Comparison of ENCODE assay signal across 1 cellular context in genomic region chr1:61080408-61081134, GRCh38.
TF ChIP-seq lines count a peak whose summit lies in the region.

No MANE protein-coding gene starts in this region.

TF ChIP-seq in K562, 482 proteins besides CTCF, POLR2A, EP300 and RAD21 (continued from another document):
- TF ChIP-seq REST (CRISPR knock-in tag; IDR thresholded peaks at IDR 0.05; ENCODE audit: low read depth) (no peak), NCOR1 (IDR thresholded peaks at IDR 0.05) (no peak), CHD2 (IDR thresholded peaks at IDR 0.05; ENCODE audit: low read depth, low read length) (no peak), HSF4 (CRISPR knock-in tag; IDR thresholded peaks at IDR 0.05; ENCODE audit: borderline replicate concordance) (no peak), TFAM (CRISPR knock-in tag; conservative IDR thresholded peaks at IDR 0.05) (no peak), ZNF695 (CRISPR knock-in tag; IDR thresholded peaks at IDR 0.05) (no peak), MBD1 (CRISPR knock-in tag; IDR thresholded peaks at IDR 0.05) (no peak), TEAD1 (CRISPR knock-in tag; IDR thresholded peaks at IDR 0.05) (no peak), SAP30 (IDR thresholded peaks at IDR 0.05; ENCODE audit: borderline replicate concordance, insufficient read depth, low read depth, low read length, poor library complexity, severe bottlenecking) (no peak), ETV5 (CRISPR knock-in tag; IDR thresholded peaks at IDR 0.05; ENCODE audit: low read depth) (no peak), POLR3G (IDR thresholded peaks at IDR 0.05; ENCODE audit: extremely low read depth, insufficient read length, insufficient replicate concordance) (no peak), ZFP1 (CRISPR knock-in tag; IDR thresholded peaks at IDR 0.05) (no peak), L3MBTL2 (IDR thresholded peaks at IDR 0.05) (no peak), ZNF444 (CRISPR knock-in tag; IDR thresholded peaks at IDR 0.05) (no peak), FOSL1 (tag; conservative IDR thresholded peaks at IDR 0.05) (0 out of 2 replicates have a peak, but pooled peaks have one; percentile 5), ZNF57 (CRISPR knock-in tag; IDR thresholded peaks at IDR 0.05) (no peak), NCOA4 (IDR thresholded peaks at IDR 0.05; ENCODE audit: partially characterized antibody) (no peak), MAZ (CRISPR knock-in tag; conservative IDR thresholded peaks at IDR 0.05 in 1 of 2, IDR thresholded peaks at IDR 0.05 in 1 of 2) (no peak)
- TF ChIP-seq, protein P1, sequence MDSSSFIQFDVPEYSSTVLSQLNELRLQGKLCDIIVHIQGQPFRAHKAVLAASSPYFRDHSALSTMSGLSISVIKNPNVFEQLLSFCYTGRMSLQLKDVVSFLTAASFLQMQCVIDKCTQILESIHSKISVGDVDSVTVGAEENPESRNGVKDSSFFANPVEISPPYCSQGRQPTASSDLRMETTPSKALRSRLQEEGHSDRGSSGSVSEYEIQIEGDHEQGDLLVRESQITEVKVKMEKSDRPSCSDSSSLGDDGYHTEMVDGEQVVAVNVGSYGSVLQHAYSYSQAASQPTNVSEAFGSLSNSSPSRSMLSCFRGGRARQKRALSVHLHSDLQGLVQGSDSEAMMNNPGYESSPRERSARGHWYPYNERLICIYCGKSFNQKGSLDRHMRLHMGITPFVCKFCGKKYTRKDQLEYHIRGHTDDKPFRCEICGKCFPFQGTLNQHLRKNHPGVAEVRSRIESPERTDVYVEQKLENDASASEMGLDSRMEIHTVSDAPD (CRISPR knock-in tag; IDR thresholded peaks at IDR 0.05) = no peak
- TF ChIP-seq, protein P2, sequence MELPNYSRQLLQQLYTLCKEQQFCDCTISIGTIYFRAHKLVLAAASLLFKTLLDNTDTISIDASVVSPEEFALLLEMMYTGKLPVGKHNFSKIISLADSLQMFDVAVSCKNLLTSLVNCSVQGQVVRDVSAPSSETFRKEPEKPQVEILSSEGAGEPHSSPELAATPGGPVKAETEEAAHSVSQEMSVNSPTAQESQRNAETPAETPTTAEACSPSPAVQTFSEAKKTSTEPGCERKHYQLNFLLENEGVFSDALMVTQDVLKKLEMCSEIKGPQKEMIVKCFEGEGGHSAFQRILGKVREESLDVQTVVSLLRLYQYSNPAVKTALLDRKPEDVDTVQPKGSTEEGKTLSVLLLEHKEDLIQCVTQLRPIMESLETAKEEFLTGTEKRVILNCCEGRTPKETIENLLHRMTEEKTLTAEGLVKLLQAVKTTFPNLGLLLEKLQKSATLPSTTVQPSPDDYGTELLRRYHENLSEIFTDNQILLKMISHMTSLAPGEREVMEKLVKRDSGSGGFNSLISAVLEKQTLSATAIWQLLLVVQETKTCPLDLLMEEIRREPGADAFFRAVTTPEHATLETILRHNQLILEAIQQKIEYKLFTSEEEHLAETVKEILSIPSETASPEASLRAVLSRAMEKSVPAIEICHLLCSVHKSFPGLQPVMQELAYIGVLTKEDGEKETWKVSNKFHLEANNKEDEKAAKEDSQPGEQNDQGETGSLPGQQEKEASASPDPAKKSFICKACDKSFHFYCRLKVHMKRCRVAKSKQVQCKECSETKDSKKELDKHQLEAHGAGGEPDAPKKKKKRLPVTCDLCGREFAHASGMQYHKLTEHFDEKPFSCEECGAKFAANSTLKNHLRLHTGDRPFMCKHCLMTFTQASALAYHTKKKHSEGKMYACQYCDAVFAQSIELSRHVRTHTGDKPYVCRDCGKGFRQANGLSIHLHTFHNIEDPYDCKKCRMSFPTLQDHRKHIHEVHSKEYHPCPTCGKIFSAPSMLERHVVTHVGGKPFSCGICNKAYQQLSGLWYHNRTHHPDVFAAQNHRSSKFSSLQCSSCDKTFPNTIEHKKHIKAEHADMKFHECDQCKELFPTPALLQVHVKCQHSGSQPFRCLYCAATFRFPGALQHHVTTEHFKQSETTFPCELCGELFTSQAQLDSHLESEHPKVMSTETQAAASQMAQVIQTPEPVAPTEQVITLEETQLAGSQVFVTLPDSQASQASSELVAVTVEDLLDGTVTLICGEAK (IDR thresholded peaks at IDR 0.05) = no peak; the same call in 1 of the 2 replicates
- TF ChIP-seq, protein P2 (CRISPR knock-in tag; IDR thresholded peaks at IDR 0.05) = no peak
TF ChIP-seq in K562: peak in this region for 4.
